8 cellular contexts compared by ENCODE assay signal in genomic region chr6:118896339-118897136, GRCh38. TPM values are rescaled to one million over a fixed set of nuclear protein-coding genes. Genes with fewer than 3 reads are reported as not detected.
DNase-seq lines count a peak whose midpoint lies in the region; ATAC-seq and TF ChIP-seq lines count a peak whose summit lies in the region.

No MANE protein-coding gene starts in this region.

- no peaks in the 10 kb centered on the region for H3K9me3 Mint-ChIP-seq in activated CD4-positive, alpha-beta T cell treated with anti-CD3 and anti-CD28 coated beads, Interleukin-2, amount 10 ng/mL, durations not matched to agents 24 days and 14 days
- no peaks in the 10 kb centered on the region for H3K9me3 Mint-ChIP-seq in T-helper 1 cell treated with Interleukin-12 subunit alpha and Interleukin-12 subunit beta and Interleukin-4 antibody, amounts not matched to agents 30 μg/mL and 1 μg/mL, for 36 hours
- H3K9me3 Mint-ChIP-seq in stimulated activated naive CD8-positive, alpha-beta T cell treated with anti-CD3 and anti-CD28 coated beads, Interleukin-15, amount 100 ng/mL, for 72 hours: no peaks in the 10 kb centered on the region

- H3K9me2 ChIP-seq in Loucy (replicated peaks; ENCODE audit: low read depth, low read length): no peaks in the 10 kb centered on the region

- peaks cover 62% of the 10 kb centered on the region for H4K20me1 ChIP-seq in Loucy (ENCODE audit: insufficient read depth, low read length, poor library complexity, severe bottlenecking)

- TF ChIP-seq CTCF in Loucy (conservative IDR thresholded peaks at IDR 0.05; ENCODE audit: low read length) (peak; percentile 69), fibroblast of the aortic adventitia (IDR thresholded peaks at IDR 0.05; ENCODE audit: insufficient read depth, low read length) (peak; percentile 59)

- peak overlapping the region; percentile 90 for H3K27ac Mint-ChIP-seq in activated CD4-positive, alpha-beta T cell treated with anti-CD3 and anti-CD28 coated beads, Interleukin-2, amount 10 ng/mL, durations not matched to agents 24 days and 14 days
- peak overlapping the region; percentile 92 for H3K27ac Mint-ChIP-seq in T-helper 1 cell treated with Interleukin-12 subunit alpha and Interleukin-12 subunit beta and Interleukin-4 antibody, amounts not matched to agents 30 μg/mL and 1 μg/mL, for 36 hours
- H3K27ac Mint-ChIP-seq in stimulated activated naive CD8-positive, alpha-beta T cell treated with anti-CD3 and anti-CD28 coated beads, Interleukin-15, amount 100 ng/mL, for 72 hours: peak overlapping the region; percentile 75 to 93

- H2AFZ ChIP-seq in Loucy (ENCODE audit: low read length): peak overlapping the region; percentile 68; the same call in 1 of the 2 replicates

- no peaks in the 10 kb centered on the region for H3K9me3 ChIP-seq in Loucy (ENCODE audit: insufficient read depth, low read depth, low read length)

- peaks cover 6% of the 10 kb centered on the region for H3K27me3 ChIP-seq in Loucy (ENCODE audit: insufficient read depth, low read length, poor library complexity, severe bottlenecking)

- intact Hi-C loops in activated CD4-positive, alpha-beta T cell treated with anti-CD3 and anti-CD28 coated beads, Interleukin-2, amount 10 ng/mL, durations not matched to agents 24 days and 14 days (cut with micrococcal nuclease): loop anchor here (1.0 to 10.0 kb wide), 3 partner anchors 96 to 1222 kb away; partner anchors contain the start of gene NUS1

- H3F3A ChIP-seq in Loucy (ENCODE audit: low read depth): peaks cover 13% of the 10 kb centered on the region; the same call in 1 of the 2 replicates

- no peaks in the 10 kb centered on the region for H3K27me3 Mint-ChIP-seq in activated CD4-positive, alpha-beta T cell treated with anti-CD3 and anti-CD28 coated beads, Interleukin-2, amount 10 ng/mL, durations not matched to agents 24 days and 14 days
- no peaks in the 10 kb centered on the region for H3K27me3 Mint-ChIP-seq in T-helper 1 cell treated with Interleukin-12 subunit alpha and Interleukin-12 subunit beta and Interleukin-4 antibody, amounts not matched to agents 30 μg/mL and 1 μg/mL, for 36 hours (ENCODE audit: low read depth)
- no peaks in the 10 kb centered on the region for H3K27me3 Mint-ChIP-seq in stimulated activated naive CD8-positive, alpha-beta T cell treated with anti-CD3 and anti-CD28 coated beads, Interleukin-15, amount 100 ng/mL, for 72 hours

- H3K4me1 Mint-ChIP-seq in activated CD4-positive, alpha-beta T cell treated with anti-CD3 and anti-CD28 coated beads, Interleukin-2, amount 10 ng/mL, durations not matched to agents 24 days and 14 days: peaks cover 58% of the 10 kb centered on the region
- peaks cover 51% of the 10 kb centered on the region for H3K4me1 Mint-ChIP-seq in T-helper 1 cell treated with Interleukin-12 subunit alpha and Interleukin-12 subunit beta and Interleukin-4 antibody, amounts not matched to agents 30 μg/mL and 1 μg/mL, for 36 hours (ENCODE audit: low read depth)
- H3K4me1 Mint-ChIP-seq in stimulated activated naive CD8-positive, alpha-beta T cell treated with anti-CD3 and anti-CD28 coated beads, Interleukin-15, amount 100 ng/mL, for 72 hours: peaks cover 48% of the 10 kb centered on the region

- peaks cover 64% of the 10 kb centered on the region for H3K4me1 ChIP-seq in Loucy (ENCODE audit: insufficient read depth, low read length, poor library complexity, severe bottlenecking)

- peak; percentile 66 for DNase-seq in activated CD4-positive, alpha-beta T cell treated with anti-CD3 and anti-CD28 coated beads, Interleukin-2, amount 10 ng/mL, durations not matched to agents 24 days and 14 days
- no peak for DNase-seq in activated CD4-positive, alpha-beta T cell treated with anti-CD3 and anti-CD28 coated beads, Interleukin-2, amount 50 U/mL, for 48 hours
- DNase-seq in fibroblast of the aortic adventitia (ENCODE audit: low read depth): peak; percentile 68
- DNase-seq in stimulated activated naive CD8-positive, alpha-beta T cell treated with anti-CD3 and anti-CD28 coated beads, Interleukin-15, amount 100 ng/mL, for 72 hours: no peak
- no peak for DNase-seq in NK-92 treated with Interleukin-12 subunit alpha and Interleukin-12 subunit beta, amount 100 ng/mL, for 24 hours (lab: John Stamatoyannopoulos, UW)

- H3K79me2 ChIP-seq in Loucy (ENCODE audit: insufficient read depth, low read length): peaks cover 88% of the 10 kb centered on the region

- peak overlapping the region; percentile 90 for H3K4me3 Mint-ChIP-seq in activated CD4-positive, alpha-beta T cell treated with anti-CD3 and anti-CD28 coated beads, Interleukin-2, amount 10 ng/mL, durations not matched to agents 24 days and 14 days
- H3K4me3 Mint-ChIP-seq in T-helper 1 cell treated with Interleukin-12 subunit alpha and Interleukin-12 subunit beta and Interleukin-4 antibody, amounts not matched to agents 30 μg/mL and 1 μg/mL, for 36 hours: peak overlapping the region; percentile 78
- peak overlapping the region; percentile 74 to 77 for H3K4me3 Mint-ChIP-seq in stimulated activated naive CD8-positive, alpha-beta T cell treated with anti-CD3 and anti-CD28 coated beads, Interleukin-15, amount 100 ng/mL, for 72 hours

- peak overlapping the region; percentile 99 for H3K4me3 ChIP-seq in Loucy (ENCODE audit: low read length, poor library complexity, severe bottlenecking)
- peak overlapping the region; percentile 87 for H3K4me3 ChIP-seq in fibroblast of the aortic adventitia (ENCODE audit: low read depth, low read length)

- H3K9ac ChIP-seq in Loucy (ENCODE audit: low read depth, low read length, poor library complexity, severe bottlenecking): peak overlapping the region; percentile 98

- peak; percentile 20 for ATAC-seq in GM21576 (IDR thresholded peaks at IDR 0.05; ENCODE audit: unreplicated experiment)
- no peak for ATAC-seq in stimulated activated naive CD8-positive, alpha-beta T cell treated with anti-CD3 and anti-CD28 coated beads, Interleukin-15, amount 100 ng/mL, for 72 hours

- H3K36me3 ChIP-seq in Loucy (ENCODE audit: insufficient read depth, low read length): peaks cover 6% of the 10 kb centered on the region; the same call in 1 of the 2 replicates

- peaks cover 38% of the 10 kb centered on the region for H3K36me3 Mint-ChIP-seq in activated CD4-positive, alpha-beta T cell treated with anti-CD3 and anti-CD28 coated beads, Interleukin-2, amount 10 ng/mL, durations not matched to agents 24 days and 14 days (ENCODE audit: low read depth)
- H3K36me3 Mint-ChIP-seq in T-helper 1 cell treated with Interleukin-12 subunit alpha and Interleukin-12 subunit beta and Interleukin-4 antibody, amounts not matched to agents 30 μg/mL and 1 μg/mL, for 36 hours (ENCODE audit: low read depth): peaks cover 32% of the 10 kb centered on the region

- H3K4me2 ChIP-seq in Loucy (ENCODE audit: low read depth, low read length, poor library complexity, severe bottlenecking): peak overlapping the region; percentile 88

RNA-seq across cellular contexts. Expression of gene ASF1A, which starts 2.6 kb away (rescaled TPM):
- 43.2 and 43.3 TPM in 2 replicates for total RNA-seq in activated CD4-positive, alpha-beta T cell treated with anti-CD3 and anti-CD28 coated beads, Interleukin-2, amount 10 ng/mL, durations not matched to agents 24 days and 14 days
- total RNA-seq in fibroblast of the aortic adventitia (ENCODE audit: low replicate concordance): 13.7 and 26.1 TPM in 2 replicates

RNA-seq across cellular contexts. Expression of gene MCM9, which starts 38.4 kb away (rescaled TPM):
- total RNA-seq in activated CD4-positive, alpha-beta T cell treated with anti-CD3 and anti-CD28 coated beads, Interleukin-2, amount 10 ng/mL, durations not matched to agents 24 days and 14 days: 19.0 and 21.3 TPM in 2 replicates
- total RNA-seq in fibroblast of the aortic adventitia (ENCODE audit: low replicate concordance): 11.2 and 11.4 TPM in 2 replicates

Comparison
In these comparisons a context has a peak if more than half of its experiments do, and no peak if none do; other contexts are left out.
1. DNase-seq: peak in activated CD4-positive, alpha-beta T cell treated with anti-CD3 and anti-CD28 coated beads, Interleukin-2, amount 10 ng/mL, durations not matched to agents 24 days and 14 days (single experiment) and fibroblast of the aortic adventitia (single experiment); none in activated CD4-positive, alpha-beta T cell treated with anti-CD3 and anti-CD28 coated beads, Interleukin-2, amount 50 U/mL, for 48 hours (0 of 2), stimulated activated naive CD8-positive, alpha-beta T cell treated with anti-CD3 and anti-CD28 coated beads, Interleukin-15, amount 100 ng/mL, for 72 hours (0 of 2) and NK-92 treated with Interleukin-12 subunit alpha and Interleukin-12 subunit beta, amount 100 ng/mL, for 24 hours (single experiment).
2. Peak in every context shown above with its lines, with median percentiles within 50 percentile points of each other: H3K27ac Mint-ChIP-seq and H3K4me3 Mint-ChIP-seq.